ENCODE assay signal across 1 cellular context in the genomic region with DNA sequence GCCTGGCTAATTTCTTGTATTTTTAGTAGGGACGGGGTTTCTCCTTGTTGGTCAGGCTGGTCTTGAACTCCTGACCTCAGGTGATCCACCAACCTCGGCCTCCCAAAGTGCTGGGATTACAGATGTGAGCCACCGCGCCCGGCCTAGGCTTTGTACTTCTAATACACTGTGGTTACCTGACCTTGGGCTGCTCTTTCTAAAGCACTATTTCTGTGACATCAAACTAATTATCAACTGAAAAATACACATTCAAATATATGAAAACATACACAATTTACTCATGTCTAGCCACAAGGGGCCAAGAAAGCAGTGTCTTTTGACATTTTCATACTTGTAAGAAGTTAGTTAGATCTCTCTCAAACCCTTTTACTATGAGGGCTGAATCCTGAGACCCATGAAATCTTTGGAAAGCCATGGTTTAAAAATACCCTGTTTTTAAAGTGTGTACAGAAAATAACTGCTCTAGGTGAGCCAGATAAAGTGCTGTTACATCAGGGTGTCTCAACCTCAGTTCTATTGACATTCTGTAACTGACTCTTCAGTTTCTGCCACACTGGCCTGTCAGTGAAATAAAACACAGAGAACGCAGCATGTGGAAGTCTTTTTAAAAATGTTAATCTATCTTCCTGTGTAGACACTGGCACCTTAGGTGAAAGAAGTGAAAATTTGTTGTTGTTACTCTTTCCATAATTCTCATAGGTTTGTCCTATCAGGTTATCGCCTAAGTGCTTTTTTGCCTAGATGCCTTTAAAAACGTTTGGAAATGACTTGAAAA.
TF ChIP-seq lines count a peak whose summit lies in the region.

No MANE protein-coding gene starts in this region.

TF ChIP-seq in HepG2, 621 proteins besides CTCF, POLR2A, EP300 and RAD21 (continued from another document):
- TF ChIP-seq HNF1A (IDR thresholded peaks at IDR 0.05; ENCODE audit: low read depth) (no peak), HNF1A (CRISPR knock-in tag; IDR thresholded peaks at IDR 0.05; ENCODE audit: borderline replicate concordance) (no peak), ZNF326 (CRISPR knock-in tag; IDR thresholded peaks at IDR 0.05; ENCODE audit: borderline replicate concordance) (no peak), FOXP4 (CRISPR knock-in tag; IDR thresholded peaks at IDR 0.05) (no peak), KLF12 (CRISPR knock-in tag; IDR thresholded peaks at IDR 0.05; ENCODE audit: borderline replicate concordance) (no peak), SNAPC2 (CRISPR knock-in tag; IDR thresholded peaks at IDR 0.05) (no peak), ZNF292 (CRISPR knock-in tag; IDR thresholded peaks at IDR 0.05; ENCODE audit: borderline replicate concordance, low read depth) (no peak), ZNF317 (CRISPR knock-in tag; IDR thresholded peaks at IDR 0.05) (no peak), NR2F1 (CRISPR knock-in tag; IDR thresholded peaks at IDR 0.05) (no peak), ZSCAN25 (CRISPR knock-in tag; IDR thresholded peaks at IDR 0.05) (no peak), ZBTB8A (CRISPR knock-in tag; IDR thresholded peaks at IDR 0.05; ENCODE audit: borderline replicate concordance, low read depth) (no peak), DZIP1 (CRISPR knock-in tag; IDR thresholded peaks at IDR 0.05) (no peak), ZNF10 (CRISPR knock-in tag; IDR thresholded peaks at IDR 0.05; ENCODE audit: borderline replicate concordance, low read depth) (no peak), JUN (CRISPR knock-in tag; IDR thresholded peaks at IDR 0.05) (no peak), SKIL (CRISPR knock-in tag; IDR thresholded peaks at IDR 0.05; ENCODE audit: borderline replicate concordance) (no peak), ARNT2 (CRISPR knock-in tag; IDR thresholded peaks at IDR 0.05; ENCODE audit: low read depth) (no peak), PCBP1 (IDR thresholded peaks at IDR 0.05; ENCODE audit: borderline replicate concordance, low read depth, low read length) (no peak)
- TF ChIP-seq, protein P1, sequence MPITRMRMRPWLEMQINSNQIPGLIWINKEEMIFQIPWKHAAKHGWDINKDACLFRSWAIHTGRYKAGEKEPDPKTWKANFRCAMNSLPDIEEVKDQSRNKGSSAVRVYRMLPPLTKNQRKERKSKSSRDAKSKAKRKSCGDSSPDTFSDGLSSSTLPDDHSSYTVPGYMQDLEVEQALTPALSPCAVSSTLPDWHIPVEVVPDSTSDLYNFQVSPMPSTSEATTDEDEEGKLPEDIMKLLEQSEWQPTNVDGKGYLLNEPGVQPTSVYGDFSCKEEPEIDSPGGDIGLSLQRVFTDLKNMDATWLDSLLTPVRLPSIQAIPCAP (CRISPR knock-in tag; IDR thresholded peaks at IDR 0.05; ENCODE audit: low read depth): no peak
- TF ChIP-seq, protein P2, sequence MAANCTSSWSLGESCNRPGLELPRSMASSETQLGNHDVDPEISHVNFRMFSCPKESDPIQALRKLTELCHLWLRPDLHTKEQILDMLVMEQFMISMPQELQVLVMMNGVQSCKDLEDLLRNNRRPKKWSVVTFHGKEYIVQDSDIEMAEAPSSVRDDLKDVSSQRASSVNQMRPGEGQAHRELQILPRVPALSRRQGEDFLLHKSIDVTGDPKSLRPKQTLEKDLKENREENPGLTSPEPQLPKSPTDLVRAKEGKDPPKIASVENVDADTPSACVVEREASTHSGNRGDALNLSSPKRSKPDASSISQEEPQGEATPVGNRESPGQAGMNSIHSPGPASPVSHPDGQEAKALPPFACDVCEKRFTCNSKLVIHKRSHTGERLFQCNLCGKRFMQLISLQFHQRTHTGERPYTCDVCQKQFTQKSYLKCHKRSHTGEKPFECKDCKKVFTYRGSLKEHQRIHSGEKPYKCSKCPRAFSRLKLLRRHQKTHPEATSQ (CRISPR knock-in tag; IDR thresholded peaks at IDR 0.05; ENCODE audit: borderline replicate concordance): no peak
